In the genomic region with DNA sequence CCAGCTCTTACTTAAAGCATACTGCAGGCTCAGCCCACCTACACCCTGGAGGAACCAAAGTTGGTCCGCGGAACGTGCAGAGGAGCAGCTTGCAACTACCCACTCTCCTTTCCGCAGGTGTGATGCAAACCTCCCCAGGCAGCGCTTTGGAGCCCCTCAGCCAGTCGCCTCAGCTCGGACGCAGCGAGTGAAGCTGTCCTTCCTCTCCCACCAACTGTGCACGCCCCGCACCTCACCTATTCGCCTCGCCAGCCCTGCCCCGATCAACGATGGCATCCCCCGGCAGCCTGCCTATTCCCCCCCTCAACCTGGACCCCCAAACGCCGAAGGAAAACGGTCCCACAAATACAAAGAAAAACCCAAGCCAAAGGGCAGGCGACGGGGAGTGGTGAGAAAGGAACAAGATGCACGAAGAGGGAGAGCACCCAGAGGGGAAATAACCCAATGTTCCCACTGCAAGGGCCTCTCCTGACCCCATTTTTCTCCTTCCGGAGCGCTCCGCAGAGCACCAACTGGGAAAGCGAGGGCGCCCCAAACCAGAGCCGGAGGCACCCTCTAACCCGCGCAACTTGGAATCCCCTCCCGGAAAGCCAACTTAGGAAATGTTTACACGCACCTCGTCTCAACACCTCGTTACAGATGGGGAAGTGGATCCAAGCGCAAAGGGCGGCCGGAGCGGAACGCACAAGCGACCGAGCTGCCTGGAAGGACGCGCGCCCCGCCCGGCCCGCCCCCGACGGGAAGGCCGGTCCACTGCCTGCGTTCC, we compare ENCODE assay signal across 8 cellular contexts. TPM values are rescaled to one million over a fixed set of nuclear protein-coding genes. Genes with fewer than 3 reads are reported as not detected.
DNase-seq lines count a peak whose midpoint lies in the region; ATAC-seq and TF ChIP-seq lines count a peak whose summit lies in the region.

No MANE protein-coding gene starts in this region.

- peak; percentile 30 for ATAC-seq in HG02970 (IDR thresholded peaks at IDR 0.05; ENCODE audit: low FRiP score, unreplicated experiment)
- peak; percentile 59 to 61 for ATAC-seq in activated T-cell treated with anti-CD3 and anti-CD28 coated beads, Interleukin-2, amount 50 U/mL, for 4 hours

- peaks cover 20% of the 10 kb centered on the region for H3K36me3 Mint-ChIP-seq in activated T-cell treated with anti-CD3 and anti-CD28 coated beads, Interleukin-2, amount 50 U/mL, for 4 hours (ENCODE audit: insufficient read depth)

- peak overlapping the region; percentile 85 to 98 (median 93) for H3K27ac ChIP-seq in esophagus squamous epithelium
- H3K27ac ChIP-seq in muscle layer of duodenum (ENCODE audit: low read length) = peak overlapping the region; percentile 75
- peak overlapping the region; percentile 72 for H3K27ac ChIP-seq in temporal lobe (ENCODE audit: low read depth, low read length)

- H3K36me3 ChIP-seq in esophagus squamous epithelium (peaks cover 0 to 30% (median 10%) of the 10 kb centered on the region in 3 donors), muscle layer of duodenum (ENCODE audit: control insufficient read depth in 1 of 2, insufficient read depth in 2 of 2, low read length in 2 of 2) (peaks cover 13 to 27% of the 10 kb centered on the region in 2 donors)

- H3K9me3 ChIP-seq in esophagus squamous epithelium (no peaks in the 10 kb centered on the region), muscle layer of duodenum (ENCODE audit: control insufficient read depth in 1 of 2, low read length in 2 of 2) (no peaks in the 10 kb centered on the region)

- no peaks in the 10 kb centered on the region for H3K27me3 Mint-ChIP-seq in activated T-cell treated with anti-CD3 and anti-CD28 coated beads, Interleukin-2, amount 50 U/mL, for 4 hours (ENCODE audit: low read depth)

- H3K4me3 ChIP-seq in esophagus squamous epithelium = peak overlapping the region; percentile 61 to 100 (median 87)
- peak overlapping the region; percentile 88 to 95 for H3K4me3 ChIP-seq in muscle layer of duodenum (ENCODE audit: low read depth in 1 of 2, low read length in 2 of 2)

- intact Hi-C loops in esophagus squamous epithelium (cut with DNase I) = no loop called here

- DNase-seq in SKM-1 treated with dmso at 0.1 percent for 144 hours (lab: John Stamatoyannopoulos, UW; ENCODE audit: unreplicated experiment) = peak; percentile 47
- no peak for DNase-seq in SKM-1 (lab: John Stamatoyannopoulos, UW; ENCODE audit: unreplicated experiment)
- DNase-seq in NCI-H774 (lab: John Stamatoyannopoulos, UW) = peak; percentile 3
- DNase-seq in activated T-cell treated with anti-CD3 and anti-CD28 coated beads, Interleukin-2, amount 50 U/mL, for 4 hours = peak; percentile 26
- DNase-seq in esophagus squamous epithelium (lab: John Stamatoyannopoulos, UW) = no peak

- peaks cover 46% of the 10 kb centered on the region for H3K4me1 Mint-ChIP-seq in activated T-cell treated with anti-CD3 and anti-CD28 coated beads, Interleukin-2, amount 50 U/mL, for 4 hours (ENCODE audit: low read depth)

- peak overlapping the region; percentile 98 for H3K4me3 Mint-ChIP-seq in activated T-cell treated with anti-CD3 and anti-CD28 coated beads, Interleukin-2, amount 50 U/mL, for 4 hours

- TF ChIP-seq CTCF in esophagus squamous epithelium (IDR thresholded peaks at IDR 0.05) = no peak

- no peaks in the 10 kb centered on the region for H3K27me3 ChIP-seq in esophagus squamous epithelium
- no peaks in the 10 kb centered on the region for H3K27me3 ChIP-seq in muscle layer of duodenum (ENCODE audit: low read depth, low read length)

- no peak for TF ChIP-seq POLR2A in esophagus squamous epithelium (IDR thresholded peaks at IDR 0.05)

- H3K9me3 Mint-ChIP-seq in activated T-cell treated with anti-CD3 and anti-CD28 coated beads, Interleukin-2, amount 50 U/mL, for 4 hours = no peaks in the 10 kb centered on the region

- 0 to 1% methylated on average over 11 to 26 of the region's 51 CpGs for WGBS in esophagus squamous epithelium, 2 donors

- H3K4me1 ChIP-seq in esophagus squamous epithelium = peaks cover 8 to 45% (median 13%) of the 10 kb centered on the region in 3 donors
- H3K4me1 ChIP-seq in muscle layer of duodenum (ENCODE audit: control insufficient read depth in 1 of 2, insufficient read depth in 2 of 2, low read length in 2 of 2) = peaks cover 0 to 13% of the 10 kb centered on the region in 2 donors

RNA-seq across cellular contexts. Expression of a gene that starts 0.7 kb away (rescaled TPM):
- 10 to 100 TPM; 25.1 to 37.7 (median 34.2) TPM for total RNA-seq in activated T-cell treated with anti-CD3 and anti-CD28 coated beads, Interleukin-2, amount 50 U/mL, for 4 hours
- total RNA-seq in esophagus squamous epithelium = 10 to 100 TPM; 15.8 to 51.3 (median 28.3) TPM
- 9.1 TPM for total RNA-seq in temporal lobe

RNA-seq across cellular contexts. Expression of a gene that starts 0.7 kb away (rescaled TPM):
- 10 to 100 TPM; 11.5 to 14.5 (median 11.6) TPM for total RNA-seq in activated T-cell treated with anti-CD3 and anti-CD28 coated beads, Interleukin-2, amount 50 U/mL, for 4 hours
- 1 to 10 TPM; 4.4 to 9.2 (median 6.1) TPM for total RNA-seq in esophagus squamous epithelium
- total RNA-seq in temporal lobe = 4.2 TPM

RNA-seq across cellular contexts. Expression of a gene that starts 17.5 kb away (rescaled TPM):
- 10 to 100 TPM; 16.3 to 21.9 (median 21.7) TPM for total RNA-seq in activated T-cell treated with anti-CD3 and anti-CD28 coated beads, Interleukin-2, amount 50 U/mL, for 4 hours
- total RNA-seq in esophagus squamous epithelium = 100 to 1,000 TPM in 2 of 4 donors, 10 to 100 TPM in 2; 67.1 to 159 (median 90.9) TPM
- total RNA-seq in temporal lobe = 14.0 TPM

Comparison
In these comparisons a context has a peak if more than half of its experiments do, and no peak if none do; other contexts are left out.
1. DNase-seq: peak in SKM-1 treated with dmso at 0.1 percent for 144 hours (single experiment), NCI-H774 (single experiment) and activated T-cell treated with anti-CD3 and anti-CD28 coated beads, Interleukin-2, amount 50 U/mL, for 4 hours (single experiment); none in SKM-1 (single experiment) and esophagus squamous epithelium (single experiment).
2. Peak in every context shown above with its lines, with median percentiles within 50 percentile points of each other: H3K27ac ChIP-seq.